Comparison of ENCODE assay signal across 26 cellular contexts in genomic region chr3:68985391-68985790, GRCh38. TPM values are rescaled to one million over a fixed set of nuclear protein-coding genes. Genes with fewer than 3 reads are reported as not detected.
"Had no signal": no experiment of that assay in that cellular context is flagged by ENCODE, and none has a peak within 500 bp of the region (broad histone marks: within the 10 kb centered on the region; RNA-seq: fewer than 3 reads in every experiment).

No MANE protein-coding gene starts in this region.

- H3K4me1 ChIP-seq: ascending aorta, Peyer's patch, SJCRH30 had no signal

- H3K27ac Mint-ChIP-seq: activated B cell treated with CpG ODN at 0.5 μM for 24 hours; activated CD4-positive, alpha-beta memory T cell treated with anti-CD3 and anti-CD28 coated beads, Interleukin-2, amount 10 ng/mL, durations not matched to agents 7 days and 5 days; activated CD4-positive, alpha-beta T cell treated with anti-CD3 and anti-CD28 coated beads, Interleukin-2, amount 10 ng/mL, durations not matched to agents 7 days and 5 days; activated naive CD4-positive, alpha-beta T cell treated with anti-CD3 and anti-CD28 coated beads, Interleukin-2, amount 10 ng/mL, durations not matched to agents 7 days and 5 days; activated naive CD8-positive, alpha-beta T cell treated with anti-CD3 and anti-CD28 coated beads, Interleukin-2, amount 10 ng/mL, durations not matched to agents 7 days and 5 days; activated T-helper 2 cell treated with anti-CD3 and anti-CD28 coated beads, Interferon-gamma antibody, Interleukin-2, Interleukin-4, amounts not matched to agents 10 μg/mL and 5 μg/mL and 100 μg/mL, durations not matched to agents 14 hours and 24 hours and 36 hours; T-helper 1 cell treated with Interleukin-12 subunit alpha and Interleukin-12 subunit beta and Interleukin-4 antibody, amounts not matched to agents 30 μg/mL and 1 μg/mL, for 36 hours had no signal

- H3K27me3 ChIP-seq: ascending aorta, MG63, Peyer's patch, SJCRH30 had no signal

- H3K27me3 Mint-ChIP-seq: activated B cell treated with CpG ODN at 0.5 μM for 24 hours; activated CD4-positive, alpha-beta memory T cell treated with anti-CD3 and anti-CD28 coated beads, Interleukin-2, amount 10 ng/mL, durations not matched to agents 7 days and 5 days; activated CD4-positive, alpha-beta T cell treated with anti-CD3 and anti-CD28 coated beads, Interleukin-2, amount 10 ng/mL, durations not matched to agents 7 days and 5 days; activated naive CD4-positive, alpha-beta T cell treated with anti-CD3 and anti-CD28 coated beads, Interleukin-2, amount 10 ng/mL, durations not matched to agents 7 days and 5 days; activated naive CD8-positive, alpha-beta T cell treated with anti-CD3 and anti-CD28 coated beads, Interleukin-2, amount 10 ng/mL, durations not matched to agents 7 days and 5 days; brain; central memory CD8-positive, alpha-beta T cell had no signal

- H3K4me1 Mint-ChIP-seq: activated B cell treated with CpG ODN at 0.5 μM for 24 hours; activated CD4-positive, alpha-beta T cell treated with anti-CD3 and anti-CD28 coated beads, Interleukin-2, amount 10 ng/mL, durations not matched to agents 7 days and 5 days; activated naive CD4-positive, alpha-beta T cell treated with anti-CD3 and anti-CD28 coated beads, Interleukin-2, amount 10 ng/mL, durations not matched to agents 7 days and 5 days; activated naive CD8-positive, alpha-beta T cell treated with anti-CD3 and anti-CD28 coated beads, Interleukin-2, amount 10 ng/mL, durations not matched to agents 7 days and 5 days; brain; central memory CD8-positive, alpha-beta T cell had no signal

- DNase-seq: activated B cell treated with CpG ODN at 0.5 μM for 24 hours; activated CD4-positive, alpha-beta memory T cell treated with anti-CD3 and anti-CD28 coated beads, Interleukin-2, amount 10 ng/mL, durations not matched to agents 7 days and 5 days; activated CD4-positive, alpha-beta T cell treated with anti-CD3 and anti-CD28 coated beads for 1 hour; activated CD4-positive, alpha-beta T cell treated with anti-CD3 and anti-CD28 coated beads, Interleukin-2, amount 10 ng/mL, durations not matched to agents 7 days and 5 days; activated gamma-delta T cell treated with Interleukin-2 at 50 U/mL for 16 hours; activated naive CD4-positive, alpha-beta T cell treated with anti-CD3 and anti-CD28 coated beads, Interleukin-2, amount 10 ng/mL, durations not matched to agents 7 days and 5 days; activated naive CD8-positive, alpha-beta T cell treated with anti-CD3 and anti-CD28 coated beads, Interleukin-2, amount 10 ng/mL, durations not matched to agents 7 days and 5 days; activated T-cell treated with anti-CD3 and anti-CD28 coated beads for 4 hours; activated T-cell treated with anti-CD3 and anti-CD28 coated beads, Interleukin-2, amount 50 U/mL, for 48 hours; amniotic stem cell; MG63; MV-4-11; NCI-H1092 treated with DMSO at 0.1 percent for 48 hours; NCI-H1417 treated with DMSO at 0.1 percent for 48 hours; NCI-H1694 treated with DMSO at 0.1 percent for 48 hours; NCI-H2081; NCI-H446; Peyer's patch; Right ventricle myocardium superior; SJCRH30 had no signal

- H3K4me3 ChIP-seq: ascending aorta, MG63, Peyer's patch, SJCRH30 had no signal

- H3K9me3 ChIP-seq: ascending aorta, MG63, Peyer's patch, SJCRH30 had no signal

- H3K4me3 Mint-ChIP-seq: activated B cell treated with CpG ODN at 0.5 μM for 24 hours; activated CD4-positive, alpha-beta memory T cell treated with anti-CD3 and anti-CD28 coated beads, Interleukin-2, amount 10 ng/mL, durations not matched to agents 7 days and 5 days; activated CD4-positive, alpha-beta T cell treated with anti-CD3 and anti-CD28 coated beads, Interleukin-2, amount 10 ng/mL, durations not matched to agents 7 days and 5 days; activated naive CD4-positive, alpha-beta T cell treated with anti-CD3 and anti-CD28 coated beads, Interleukin-2, amount 10 ng/mL, durations not matched to agents 7 days and 5 days; activated naive CD8-positive, alpha-beta T cell treated with anti-CD3 and anti-CD28 coated beads, Interleukin-2, amount 10 ng/mL, durations not matched to agents 7 days and 5 days; brain; central memory CD8-positive, alpha-beta T cell; T-helper 1 cell treated with Interleukin-12 subunit alpha and Interleukin-12 subunit beta and Interleukin-4 antibody, amounts not matched to agents 30 μg/mL and 1 μg/mL, for 36 hours had no signal

- H3K36me3 ChIP-seq: SJCRH30 had no signal

- H3K9me3 Mint-ChIP-seq: activated B cell treated with CpG ODN at 0.5 μM for 24 hours; activated CD4-positive, alpha-beta memory T cell treated with anti-CD3 and anti-CD28 coated beads, Interleukin-2, amount 10 ng/mL, durations not matched to agents 7 days and 5 days; activated CD4-positive, alpha-beta T cell treated with anti-CD3 and anti-CD28 coated beads, Interleukin-2, amount 10 ng/mL, durations not matched to agents 7 days and 5 days; activated naive CD4-positive, alpha-beta T cell treated with anti-CD3 and anti-CD28 coated beads, Interleukin-2, amount 10 ng/mL, durations not matched to agents 7 days and 5 days; activated naive CD8-positive, alpha-beta T cell treated with anti-CD3 and anti-CD28 coated beads, Interleukin-2, amount 10 ng/mL, durations not matched to agents 7 days and 5 days; activated T-helper 2 cell treated with anti-CD3 and anti-CD28 coated beads, Interferon-gamma antibody, Interleukin-2, Interleukin-4, amounts not matched to agents 10 μg/mL and 5 μg/mL and 100 μg/mL, durations not matched to agents 14 hours and 24 hours and 36 hours; brain; central memory CD8-positive, alpha-beta T cell; T-helper 1 cell treated with Interleukin-12 subunit alpha and Interleukin-12 subunit beta and Interleukin-4 antibody, amounts not matched to agents 30 μg/mL and 1 μg/mL, for 36 hours had no signal

RNA-seq across cellular contexts. Expression of gene TAFA4, which starts 53.0 kb away (rescaled TPM):
- total RNA-seq: activated B cell treated with CpG ODN at 0.5 μM for 24 hours; activated CD4-positive, alpha-beta memory T cell treated with anti-CD3 and anti-CD28 coated beads, Interleukin-2, amount 10 ng/mL, durations not matched to agents 7 days and 5 days; activated CD4-positive, alpha-beta T cell treated with anti-CD3 and anti-CD28 coated beads, Interleukin-2, amount 10 ng/mL, durations not matched to agents 7 days and 5 days; activated CD8-positive, alpha-beta memory T cell treated with anti-CD3 and anti-CD28 coated beads for 36 hours; activated naive CD8-positive, alpha-beta T cell treated with anti-CD3 and anti-CD28 coated beads, Interleukin-2, amount 10 ng/mL, durations not matched to agents 7 days and 5 days; activated T-helper 2 cell treated with anti-CD3 and anti-CD28 coated beads, Interferon-gamma antibody, Interleukin-2, Interleukin-4, amounts not matched to agents 10 μg/mL and 5 μg/mL and 100 μg/mL, durations not matched to agents 14 hours and 24 hours and 36 hours; ascending aorta; Peyer's patch; Right ventricle myocardium superior; SJCRH30 had no signal
